ENCODE assay signal across 8 cellular contexts in the genomic region with DNA sequence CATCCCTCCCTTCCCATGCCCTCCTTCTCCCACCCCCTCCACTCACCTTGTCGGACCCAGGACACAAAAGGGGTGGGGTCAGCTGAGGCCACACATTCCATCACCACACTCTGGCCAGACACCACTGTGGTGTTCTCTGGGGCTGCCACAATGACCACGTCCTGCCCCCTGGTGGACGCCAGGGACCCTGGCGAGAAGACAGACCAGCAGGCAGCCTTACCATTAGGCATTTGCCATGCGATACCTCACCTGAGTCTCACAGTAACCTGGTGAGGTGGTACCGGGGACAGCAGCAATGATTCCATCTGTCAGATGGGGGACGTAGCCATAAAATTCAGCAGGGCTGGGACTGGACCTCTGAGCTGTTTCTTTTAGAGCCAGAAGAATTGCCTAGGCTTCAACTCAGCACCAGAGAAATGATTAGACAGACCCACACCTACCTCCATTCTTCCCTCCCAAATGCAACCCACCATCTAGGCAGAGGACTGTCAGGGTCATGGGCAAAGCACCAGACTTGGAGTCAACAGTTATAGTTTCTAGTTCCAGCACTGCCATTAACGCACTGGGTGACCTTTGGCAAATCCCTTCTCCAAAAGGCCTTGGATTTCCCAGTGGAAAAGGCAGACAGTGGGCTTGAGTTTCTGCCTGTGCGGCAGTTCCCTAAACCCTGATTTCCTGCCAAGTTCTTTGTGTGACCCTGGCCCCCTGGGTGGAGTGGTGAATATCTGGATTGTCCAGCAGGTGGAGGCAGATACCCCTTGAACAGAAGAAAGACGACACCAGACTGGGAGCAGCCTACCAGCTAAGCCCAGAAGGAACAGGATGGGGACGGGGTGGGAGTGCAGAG. TPM values are rescaled to one million over a fixed set of nuclear protein-coding genes. Genes with fewer than 3 reads are reported as not detected.
DNase-seq lines count a peak whose midpoint lies in the region; ATAC-seq and TF ChIP-seq lines count a peak whose summit lies in the region.

No MANE protein-coding gene starts in this region.

- H3K27me3 Mint-ChIP-seq in activated T-helper 1 cell treated with anti-CD3 and anti-CD28 coated beads, Interleukin-12 subunit alpha, Interleukin-12 subunit beta, Interleukin-2, Interleukin-4 antibody, amounts not matched to agents 30 ng/mL and 10 ng/mL and 1 ng/mL, durations not matched to agents 14 hours and 24 hours and 36 hours (ENCODE audit: insufficient read depth), result peaks cover 48% of the 10 kb centered on the region

- peak; percentile 67 for DNase-seq in DMS114 treated with DMSO at 0.1 percent for 48 hours (lab: John Stamatoyannopoulos, UW; ENCODE audit: unreplicated experiment)
- DNase-seq in KBM-7, result peak; percentile 98
- DNase-seq in activated T-helper 1 cell treated with anti-CD3 and anti-CD28 coated beads, Interleukin-12 subunit alpha, Interleukin-12 subunit beta, Interleukin-2, Interleukin-4 antibody, amounts not matched to agents 30 ng/mL and 10 ng/mL and 1 ng/mL, durations not matched to agents 14 hours and 24 hours and 36 hours (ENCODE audit: low spot score), result peak; percentile 21
- peak in 1 of 2 donors; percentile 82 for DNase-seq in foreskin fibroblast
- peak; percentile 47 for DNase-seq in omental fat pad (ENCODE audit: low spot score)

- no peak overlapping the region for H3K27ac ChIP-seq in OCI-LY1 (ENCODE audit: low read depth, low read length, poor library complexity, severe bottlenecking)

- H3K79me2 ChIP-seq in OCI-LY1 (ENCODE audit: insufficient read depth, low read length), result no peaks in the 10 kb centered on the region

- TF ChIP-seq CTCF in OCI-LY1 (IDR thresholded peaks at IDR 0.05; ENCODE audit: low read length) (peak; percentile 60), foreskin fibroblast (IDR thresholded peaks at IDR 0.05; ENCODE audit: low read depth, low read length) (peak; percentile 85), omental fat pad (IDR thresholded peaks at IDR 0.05) (no peak)

- H3K9ac ChIP-seq in OCI-LY1 (ENCODE audit: low read length), result no peak overlapping the region

- H3K27me3 ChIP-seq in OCI-LY1 (ENCODE audit: insufficient read depth, low read length), result no peaks in the 10 kb centered on the region

- no peak overlapping the region for H3K4me3 ChIP-seq in OCI-LY1 (ENCODE audit: low read depth, low read length, poor library complexity, severe bottlenecking)
- H3K4me3 ChIP-seq in foreskin fibroblast (ENCODE audit: low read depth in 1 of 2, low read length in 2 of 2), result no peak overlapping the region

- intact Hi-C loops in activated T-helper 1 cell treated with anti-CD3 and anti-CD28 coated beads, Interleukin-12 subunit alpha, Interleukin-12 subunit beta, Interleukin-2, Interleukin-4 antibody, amounts not matched to agents 30 ng/mL and 10 ng/mL and 1 ng/mL, durations not matched to agents 14 hours and 24 hours and 36 hours (cut with micrococcal nuclease), result loop anchor here (1.0 to 2.0 kb wide), 2 partner anchors 16 to 83 kb away; no protein-coding TSS in a partner anchor

- no peaks in the 10 kb centered on the region for H3K36me3 ChIP-seq in OCI-LY1 (ENCODE audit: insufficient read depth, low read length)

- no peaks in the 10 kb centered on the region for H3K9me3 Mint-ChIP-seq in activated T-helper 1 cell treated with anti-CD3 and anti-CD28 coated beads, Interleukin-12 subunit alpha, Interleukin-12 subunit beta, Interleukin-2, Interleukin-4 antibody, amounts not matched to agents 30 ng/mL and 10 ng/mL and 1 ng/mL, durations not matched to agents 14 hours and 24 hours and 36 hours

- H3K4me1 Mint-ChIP-seq in activated T-helper 1 cell treated with anti-CD3 and anti-CD28 coated beads, Interleukin-12 subunit alpha, Interleukin-12 subunit beta, Interleukin-2, Interleukin-4 antibody, amounts not matched to agents 30 ng/mL and 10 ng/mL and 1 ng/mL, durations not matched to agents 14 hours and 24 hours and 36 hours (ENCODE audit: low read depth), result no peaks in the 10 kb centered on the region

- H3K36me3 Mint-ChIP-seq in activated T-helper 1 cell treated with anti-CD3 and anti-CD28 coated beads, Interleukin-12 subunit alpha, Interleukin-12 subunit beta, Interleukin-2, Interleukin-4 antibody, amounts not matched to agents 30 ng/mL and 10 ng/mL and 1 ng/mL, durations not matched to agents 14 hours and 24 hours and 36 hours (ENCODE audit: low read depth), result no peaks in the 10 kb centered on the region

- ATAC-seq in omental fat pad (ENCODE audit: low FRiP score), result peak; percentile 65
- no peak for ATAC-seq in GM21529 (IDR thresholded peaks at IDR 0.05; ENCODE audit: unreplicated experiment)
- no peak for ATAC-seq in HG03135 (IDR thresholded peaks at IDR 0.05; ENCODE audit: unreplicated experiment)

- no peaks in the 10 kb centered on the region for H3K9me2 ChIP-seq in OCI-LY1 (ENCODE audit: low read depth, low read length)

- no peaks in the 10 kb centered on the region for H3K4me1 ChIP-seq in OCI-LY1 (ENCODE audit: insufficient read depth, low read length, severe bottlenecking)

- H3K4me3 Mint-ChIP-seq in activated T-helper 1 cell treated with anti-CD3 and anti-CD28 coated beads, Interleukin-12 subunit alpha, Interleukin-12 subunit beta, Interleukin-2, Interleukin-4 antibody, amounts not matched to agents 30 ng/mL and 10 ng/mL and 1 ng/mL, durations not matched to agents 14 hours and 24 hours and 36 hours, result no peak overlapping the region

- in situ Hi-C loops in KBM-7 (cut with MboI; ENCODE audit: low pct_unique_long_range_greater_than_20kb, low sequenced_read_pairs), result no loop called here

- H3F3A ChIP-seq in OCI-LY1 (ENCODE audit: insufficient read depth, low read length), result no peaks in the 10 kb centered on the region

- no peak overlapping the region for H2AFZ ChIP-seq in OCI-LY1 (ENCODE audit: low read length)

- H4K20me1 ChIP-seq in OCI-LY1 (ENCODE audit: insufficient read depth, low read length), result no peaks in the 10 kb centered on the region

- no peaks in the 10 kb centered on the region for H3K9me3 ChIP-seq in OCI-LY1 (ENCODE audit: low read length)

- H3K27ac Mint-ChIP-seq in activated T-helper 1 cell treated with anti-CD3 and anti-CD28 coated beads, Interleukin-12 subunit alpha, Interleukin-12 subunit beta, Interleukin-2, Interleukin-4 antibody, amounts not matched to agents 30 ng/mL and 10 ng/mL and 1 ng/mL, durations not matched to agents 14 hours and 24 hours and 36 hours, result no peak overlapping the region

- no peak overlapping the region for H3K4me2 ChIP-seq in OCI-LY1 (ENCODE audit: low read length)

RNA-seq across cellular contexts. Expression of a gene that starts 21.8 kb away (rescaled TPM):
- 0.37 and 0.52 TPM in 2 replicates for total RNA-seq in activated T-helper 1 cell treated with anti-CD3 and anti-CD28 coated beads, Interleukin-12 subunit alpha, Interleukin-12 subunit beta, Interleukin-2, Interleukin-4 antibody, amounts not matched to agents 30 ng/mL and 10 ng/mL and 1 ng/mL, durations not matched to agents 14 hours and 24 hours and 36 hours
- total RNA-seq in omental fat pad, result 10 to 100 TPM in 1 of 4 donors, 1 to 10 TPM in 1, under 1 TPM in 2; 0.25 to 11.3 (median 1.1) TPM

RNA-seq across cellular contexts. Expression of a gene that starts 23.2 kb away (rescaled TPM):
- not detected in 2 replicates for total RNA-seq in activated T-helper 1 cell treated with anti-CD3 and anti-CD28 coated beads, Interleukin-12 subunit alpha, Interleukin-12 subunit beta, Interleukin-2, Interleukin-4 antibody, amounts not matched to agents 30 ng/mL and 10 ng/mL and 1 ng/mL, durations not matched to agents 14 hours and 24 hours and 36 hours
- total RNA-seq in omental fat pad, result not detected

Comparison
In these comparisons a context has a peak if more than half of its experiments do, and no peak if none do; other contexts are left out.
1. CTCF ChIP-seq: peak in OCI-LY1 (single experiment) and foreskin fibroblast (single experiment); none in omental fat pad (0 of 3).